27 cellular contexts compared by ENCODE assay signal in the genomic region with DNA sequence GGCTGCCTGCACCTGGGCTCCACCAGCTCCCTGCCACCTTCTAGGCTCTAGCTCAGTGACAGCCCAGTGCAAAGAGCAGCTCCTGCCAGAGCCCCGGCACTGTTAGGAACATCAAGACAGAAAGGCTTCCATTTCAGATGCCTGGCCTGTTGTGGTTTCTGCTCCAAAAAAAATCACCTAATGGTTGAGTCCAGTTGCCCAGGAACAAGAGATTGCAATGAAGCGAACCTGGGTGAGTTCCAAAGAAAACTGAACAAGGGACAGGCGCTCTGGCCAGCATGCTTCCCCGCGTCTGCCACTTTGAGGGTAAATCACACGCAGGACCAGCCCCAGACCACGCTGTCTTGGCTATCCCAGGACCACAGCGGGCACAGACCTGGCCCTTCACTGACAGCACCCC. TPM values are rescaled to one million over a fixed set of nuclear protein-coding genes. Genes with fewer than 3 reads are reported as not detected.
"Had no signal": no experiment of that assay in that cellular context is flagged by ENCODE, and none has a peak within 500 bp of the region (broad histone marks: within the 10 kb centered on the region; RNA-seq: fewer than 3 reads in every experiment).

No MANE protein-coding gene starts in this region.

- FAIRE-seq: bronchial epithelial cell, RCC 7860 had no signal

- H3K36me3 ChIP-seq: MG63 had no signal

- H3K27me3 ChIP-seq: body of pancreas, MG63 had no signal

- H3K27ac ChIP-seq: body of pancreas had no signal

- DNase-seq: activated CD4-positive, alpha-beta T cell treated with anti-CD3 and anti-CD28 coated beads for 48 hours; activated CD4-positive, CD25-positive, alpha-beta regulatory T cell treated with anti-CD3 and anti-CD28 coated beads, Interleukin-2, amount 50 U/mL, for 72 hours; activated CD8-positive, alpha-beta memory T cell treated with anti-CD3 and anti-CD28 coated beads, Interleukin-2, amount 50 U/mL, for 4 hours; activated CD8-positive, alpha-beta T cell treated with anti-CD3 and anti-CD28 coated beads for 36 hours; activated naive CD4-positive, alpha-beta T cell; activated T-cell treated with anti-CD3 and anti-CD28 coated beads, Interleukin-2, amount 50 U/mL, for 72 hours; aorta; body of pancreas; central memory CD4-positive, alpha-beta T cell; MG63; NCI-H1105; NCI-H1436; NCI-H1694 treated with DMSO at 0.1 percent for 48 hours; NCI-H2029 treated with DMSO at 0.1 percent for 48 hours; NCI-H345; NCI-H510A; NCI-H526 treated with DMSO at 0.1 percent for 48 hours; NCI-H82; SHP77; T-helper 17 cell; T-helper 9 cell had no signal

- H3K9me3 ChIP-seq: body of pancreas, MG63 had no signal

- H3K4me1 ChIP-seq: body of pancreas had no signal

- ATAC-seq: activated CD8-positive, alpha-beta T cell treated with anti-CD3 and anti-CD28 coated beads for 36 hours; activated T-cell treated with anti-CD3 and anti-CD28 coated beads, Interleukin-2, amount 50 U/mL, for 72 hours; body of pancreas; T-helper 17 cell; WTC11 had no signal

- H3K4me3 ChIP-seq: body of pancreas, MG63 had no signal

RNA-seq across cellular contexts. Expression of gene FXYD4, which starts 57.5 kb away (rescaled TPM):
- total RNA-seq: activated CD8-positive, alpha-beta T cell treated with anti-CD3 and anti-CD28 coated beads for 36 hours; activated T-cell treated with anti-CD3 and anti-CD28 coated beads, Interleukin-2, amount 50 U/mL, for 72 hours; activated T-helper 2 cell treated with anti-CD3 and anti-CD28 coated beads, Interferon-gamma antibody, Interleukin-2, Interleukin-4, amounts not matched to agents 10 μg/mL and 5 μg/mL and 100 μg/mL, durations not matched to agents 14 hours and 24 hours and 36 hours; aorta; body of pancreas; bronchial epithelial cell; chondrocyte; SK-MEL-5; T-helper 17 cell; WTC11 had no signal
- polyA plus RNA-seq: aorta had no signal
